Comparison of ENCODE assay signal across 1 cellular context in genomic region chr11:118911113-118911879, GRCh38.
TF ChIP-seq lines count a peak whose summit lies in the region.

No MANE protein-coding gene starts in this region.

TF ChIP-seq in IMR-90, 13 proteins besides CTCF, POLR2A, EP300 and RAD21:
- TF ChIP-seq ELK1 (IDR thresholded peaks at IDR 0.05; ENCODE audit: borderline replicate concordance, low read depth, low read length) (no peak), FOS (IDR thresholded peaks at IDR 0.05; ENCODE audit: low read depth, low read length) (no peak), CHD1 (IDR thresholded peaks at IDR 0.05; ENCODE audit: low read depth, low read length) (no peak), RCOR1 (IDR thresholded peaks at IDR 0.05; ENCODE audit: insufficient replicate concordance, low read length) (no peak), SMC3 (IDR thresholded peaks at IDR 0.05; ENCODE audit: low read depth, low read length) (no peak), CEBPB (IDR thresholded peaks at IDR 0.05; ENCODE audit: low read depth, low read length) (no peak), USF2 (IDR thresholded peaks at IDR 0.05; ENCODE audit: low read depth, low read length) (no peak), RFX5 (IDR thresholded peaks at IDR 0.05; ENCODE audit: low read depth, low read length) (no peak), MXI1 (IDR thresholded peaks at IDR 0.05; ENCODE audit: borderline replicate concordance, low read depth, low read length) (no peak), BHLHE40 (IDR thresholded peaks at IDR 0.05; ENCODE audit: low read depth, low read length) (no peak), MAFK (IDR thresholded peaks at IDR 0.05; ENCODE audit: low read depth, low read length) (no peak), NFE2L2 (IDR thresholded peaks at IDR 0.05; ENCODE audit: low read depth, low read length) (no peak)
